Comparison of ENCODE assay signal across 10 cellular contexts in genomic region chr19:29673451-29674371, GRCh38. TPM values are rescaled to one million over a fixed set of nuclear protein-coding genes. Genes with fewer than 3 reads are reported as not detected.
DNase-seq lines count a peak whose midpoint lies in the region; ATAC-seq, FAIRE-seq and TF ChIP-seq lines count a peak whose summit lies in the region.
"Had no signal": no experiment of that assay in that cellular context is flagged by ENCODE, and none has a peak within 500 bp of the region (broad histone marks: within the 10 kb centered on the region; RNA-seq: fewer than 3 reads in every experiment).

No MANE protein-coding gene starts in this region.

- H3K27ac ChIP-seq in CD4-positive, alpha-beta memory T cell (ENCODE audit: low read depth, low read length) = peak overlapping the region; percentile 92
- H3K27ac ChIP-seq in K562 (ENCODE audit: extremely low read depth, low read depth, low read length) (no peak overlapping the region), psoas muscle (peak overlapping the region; percentile 86), smooth muscle cell (ENCODE audit: low read depth) (no peak overlapping the region)

- no peak for TF ChIP-seq RAD21 in K562 (CRISPR knock-in tag; conservative IDR thresholded peaks at IDR 0.05 in 1 of 2, IDR thresholded peaks at IDR 0.05 in 1 of 2)

- in situ Hi-C loops in K562 (cut with MboI) = no loop called here

- TF ChIP-seq EP300 in K562 (IDR thresholded peaks at IDR 0.05; ENCODE audit: low read length) = no peak

- H3K27me3 ChIP-seq in CD4-positive, alpha-beta memory T cell (ENCODE audit: insufficient read depth, low read length) = no peaks in the 10 kb centered on the region
- no peaks in the 10 kb centered on the region for H3K27me3 ChIP-seq in K562 (ENCODE audit: control insufficient read depth in 2 of 2, insufficient read depth in 2 of 2, low read length in 2 of 2)
- no peaks in the 10 kb centered on the region for H3K27me3 ChIP-seq in psoas muscle (ENCODE audit: insufficient read depth in 3 of 3, low read length in 2 of 3)
- no peaks in the 10 kb centered on the region for H3K27me3 ChIP-seq in smooth muscle cell (ENCODE audit: low read depth)

- H3K4me1 ChIP-seq in CD4-positive, alpha-beta memory T cell (ENCODE audit: insufficient read depth, low read length) = peaks cover 99% of the 10 kb centered on the region
- H3K4me1 ChIP-seq in K562 (replicated peaks in 1 of 2; ENCODE audit: control insufficient read depth in 2 of 2, insufficient read depth in 2 of 2, low read length in 2 of 2) (peaks cover 16 to 52% of the 10 kb centered on the region in 2 experiments; a peak in 4 of 5 replicates), psoas muscle (peaks cover 91% of the 10 kb centered on the region), smooth muscle cell (ENCODE audit: low read depth) (no peaks in the 10 kb centered on the region)

- H3K4me1 Mint-ChIP-seq in CD4-positive, alpha-beta memory T cell = peaks cover 54 to 97% (median 78%) of the 10 kb centered on the region in 4 donors

- no TSS peak for BruUV-seq in K562 (replicated peaks; lab: Mats Ljungman, UMichigan)

- H3K9me3 Mint-ChIP-seq in CD4-positive, alpha-beta memory T cell = no peaks in the 10 kb centered on the region
- H3K9me3 Mint-ChIP-seq: neural crest cell had no signal

- FAIRE-seq in K562 (lab: Jason Lieb, UNC) = no peak
- FAIRE-seq in GM19239 (lab: Jason Lieb, UNC) = no peak

- H3K4me2 ChIP-seq in K562 (ENCODE audit: insufficient read depth, low read length) (no peak overlapping the region), smooth muscle cell (no peak overlapping the region)

- 92% methylated on average over 40 of the region's 57 CpGs for WGBS in K562 (ENCODE audit: insufficient coverage, low coverage, missing lambda C conversion rate)
- 74 to 87% (median 85%) methylated on average over 56 to 57 of the region's 57 CpGs for WGBS in psoas muscle, 3 donors
- WGBS in smooth muscle cell (ENCODE audit: low lambda C conversion rate) = 96% methylated on average over 49 of the region's 57 CpGs

- ATAC-seq in HG02852 (IDR thresholded peaks at IDR 0.05; ENCODE audit: unreplicated experiment) (peak; percentile 0), K562 (no peak), psoas muscle (no peak)

- peaks cover 35% of the 10 kb centered on the region for H3K36me3 ChIP-seq in CD4-positive, alpha-beta memory T cell (ENCODE audit: insufficient read depth, low read length)
- H3K36me3 ChIP-seq in K562 (ENCODE audit: control insufficient read depth, insufficient read depth, low read length) (peaks cover 47% of the 10 kb centered on the region; the same call in 2 of the 3 replicates), psoas muscle (ENCODE audit: insufficient read depth in 1 of 2, low read depth in 1 of 2) (peaks cover 12 to 23% of the 10 kb centered on the region in 2 donors), smooth muscle cell (ENCODE audit: low read depth) (no peaks in the 10 kb centered on the region)

- peaks cover 27 to 59% of the 10 kb centered on the region in 2 donors for H3K36me3 Mint-ChIP-seq in CD4-positive, alpha-beta memory T cell

- H3K27ac Mint-ChIP-seq in CD4-positive, alpha-beta memory T cell = peak overlapping the region; percentile 93 to 100 (median 98)

- no peak for TF ChIP-seq POLR2A in K562 (conservative IDR thresholded peaks at IDR 0.05)

- peak overlapping the region; percentile 62 to 96 (median 80) for H3K4me3 Mint-ChIP-seq in CD4-positive, alpha-beta memory T cell
- H3K4me3 Mint-ChIP-seq: neural crest cell had no signal

- CTCF ChIA-PET in CD4-positive, alpha-beta memory T cell (lab: Charles Lee; ENCODE audit: partially characterized antibody) = interaction anchor here (2.5 to 10.6 kb wide), 9 partner anchors 7 to 65 kb away, joined by 15 to 96 read pairs (median 28); partner anchors contain the start of genes C19orf12, PLEKHF1 and POP4
- CTCF ChIA-PET in K562 (lab: Yijun Ruan, JAX; ENCODE audit: low intra/inter-chr PET ratio) = no interaction called here

- no peaks in the 10 kb centered on the region for H3K9me1 ChIP-seq in K562 (ENCODE audit: control insufficient read depth, insufficient read depth, low read length)

- no peaks in the 10 kb centered on the region for H3F3A ChIP-seq in smooth muscle cell (ENCODE audit: low read depth)

- H4K20me1 ChIP-seq in K562 (replicated peaks; ENCODE audit: control insufficient read depth, insufficient read depth, low read length) (0 out of 2 replicates have a peak, but pooled peaks cover 4% of the 10 kb centered on the region), smooth muscle cell (ENCODE audit: low read depth) (peaks cover 24% of the 10 kb centered on the region)

- H3K27me3 Mint-ChIP-seq in CD4-positive, alpha-beta memory T cell = no peaks in the 10 kb centered on the region

- POLR2A ChIA-PET in CD4-positive, alpha-beta memory T cell (lab: Charles Lee; ENCODE audit: partially characterized antibody) = interaction anchor here (0.9 to 5.4 kb wide), 13 partner anchors 8 to 268 kb away, joined by 3 to 105 read pairs (median 16); partner anchors contain the start of genes C19orf12, PLEKHF1, POP4 and URI1
- POLR2A ChIA-PET in K562 (lab: Yijun Ruan, JAX) = interaction anchor here (0.7 to 1.7 kb wide), 3 partner anchors 11 to 489 kb away, joined by 3 to 5 read pairs (median 3); no protein-coding TSS in a partner anchor

- H2AFZ ChIP-seq in K562 (ENCODE audit: low read depth, low read length) = no peak overlapping the region
- no peak overlapping the region for H2AFZ ChIP-seq in smooth muscle cell (ENCODE audit: low read depth)

- H3K79me2 ChIP-seq in K562 (ENCODE audit: control insufficient read depth, insufficient read depth, low read length) (peaks cover 40% of the 10 kb centered on the region), smooth muscle cell (ENCODE audit: low read depth) (peaks cover 3% of the 10 kb centered on the region)

- no peak overlapping the region for H3K9ac ChIP-seq in K562 (ENCODE audit: insufficient read depth in 1 of 2, low read depth in 2 of 2, low read length in 2 of 2)
- H3K9ac ChIP-seq in smooth muscle cell (ENCODE audit: low read depth) = no peak overlapping the region

- intact Hi-C loops in CD4-positive, alpha-beta memory T cell (cut with micrococcal nuclease) = loop anchor here (1.0 kb wide), 1 partner anchor 8 kb away; the partner anchor contains the start of gene PLEKHF1
- intact Hi-C loops in K562 (cut with micrococcal nuclease) = no loop called here
- intact Hi-C loops in psoas muscle (cut with DNase I) = no loop called here

- DNase-seq in CD4-positive, alpha-beta memory T cell = peak in 1 of 5 donors; percentile 52
- DNase-seq in K562 (ENCODE audit: extremely low read depth in 1 of 4, low spot score in 3 of 4) = no peak
- DNase-seq in psoas muscle = peak in 1 of 2 donors; percentile 67
- DNase-seq in stimulated activated CD4-positive, alpha-beta T cell treated with anti-CD3 and anti-CD28 coated beads, Interleukin-1b, Interleukin-23, amount 100 ng/mL, for 48 hours = no peak
- DNase-seq in GM19239 (ENCODE audit: insufficient read length, low spot score) = no peak
- DNase-seq in NCI-H187 treated with DMSO at 0.1 percent for 48 hours (lab: John Stamatoyannopoulos, UW) = no peak
- DNase-seq in smooth muscle cell (lab: John Stamatoyannopoulos, UW; ENCODE audit: unreplicated experiment) = no peak
- DNase-seq: NCI-H2081 treated with DMSO at 0.1 percent for 48 hours had no signal

- no peaks in the 10 kb centered on the region for H3K9me3 ChIP-seq in CD4-positive, alpha-beta memory T cell (ENCODE audit: control insufficient read depth in 1 of 2, low read length in 2 of 2)
- no peaks in the 10 kb centered on the region for H3K9me3 ChIP-seq in K562 (replicated peaks; ENCODE audit: control insufficient read depth, insufficient read depth, low read depth, low read length)
- H3K9me3 ChIP-seq in psoas muscle = no peaks in the 10 kb centered on the region
- H3K9me3 ChIP-seq in smooth muscle cell (replicated peaks; ENCODE audit: low read depth) = no peaks in the 10 kb centered on the region

- TF ChIP-seq CTCF in K562 (IDR thresholded peaks at IDR 0.05 in 2 of 3, conservative IDR thresholded peaks at IDR 0.05 in 1 of 3; ENCODE audit: insufficient read depth in 2 of 3, low read depth in 1 of 3, low read length in 3 of 3) (no peak), psoas muscle (IDR thresholded peaks at IDR 0.05) (no peak), smooth muscle cell (IDR thresholded peaks at IDR 0.05; ENCODE audit: borderline replicate concordance, insufficient read depth, poor library complexity, severe bottlenecking) (no peak)

- H3K4me3 ChIP-seq in CD4-positive, alpha-beta memory T cell (ENCODE audit: low read length in 2 of 2) = peak overlapping the region; percentile 46 to 55
- no peak overlapping the region for H3K4me3 ChIP-seq in K562
- H3K4me3 ChIP-seq in psoas muscle = no peak overlapping the region
- H3K4me3 ChIP-seq in smooth muscle cell = no peak overlapping the region

RNA-seq across cellular contexts. Expression of gene PLEKHF1, which starts 8.4 kb away (rescaled TPM):
- total RNA-seq in CD4-positive, alpha-beta memory T cell = 10 to 100 TPM; 31.2 to 32.4 TPM
- polyA plus RNA-seq in CD4-positive, alpha-beta memory T cell = 10 to 100 TPM; 15.3 to 36.0 TPM
- total RNA-seq in K562 (2011; cell fraction: chromatin; rRNA removed; ENCODE audit: low replicate concordance) = 3.5 and 12.3 TPM in 2 replicates
- total RNA-seq in K562 (2011; cell fraction: nucleolus; rRNA removed) = 17.3 and 17.5 TPM in 2 replicates
- total RNA-seq in K562 (2011; cell fraction: nucleoplasm; rRNA removed) = 7.9 and 9.0 TPM in 2 replicates
- total RNA-seq in K562 (2014; rRNA removed) (13.4 and 18.5 TPM in 2 replicates), K562 (2014; rRNA removed; fragmentation: Illumina TruSeq; extraction: Trizol) (1.2 TPM in 2 replicates), K562 (2015; rRNA removed; fragmentation: Illumina TruSeq; extraction: Trizol) (5.0 and 5.6 TPM in 2 replicates), K562 (2021) (12.7 and 15.1 TPM in 2 replicates), psoas muscle (100 to 1,000 TPM in 1 of 4 donors, 10 to 100 TPM in 2, 1 to 10 TPM in 1; 5.1 to 119 (median 44.0) TPM), smooth muscle cell (2.2 and 2.3 TPM in 2 replicates)
- polyA plus RNA-seq in K562 (2011; rRNA removed) (2.9 and 5.2 TPM in 2 replicates), K562 (2014; fragmentation: Illumina TruSeq; extraction: Trizol) (2.3 and 4.6 TPM in 2 replicates), K562 (2014; fragmentation: Nextera tagmentation; extraction: Ambion mirVana) (under 1 TPM in 1 of 2 experiments, not detected in 1; 0.07 TPM), K562 (2014; rRNA removed) (11.0 and 12.0 TPM in 2 replicates), psoas muscle (10 to 100 TPM; 60.2 to 77.0 (median 73.8) TPM), smooth muscle cell (4.0 and 6.9 TPM in 2 replicates)
- 6.8 and 18.1 TPM in 2 replicates for polyA plus RNA-seq in K562 (2011; cell fraction: cytosol; rRNA removed)
- polyA plus RNA-seq in K562 (2011; cell fraction: nucleus; rRNA removed) = 5.6 and 9.4 TPM in 2 replicates
- polyA plus RNA-seq in K562 (2012) = 9.9 and 29.3 TPM in 2 replicates
- polyA minus RNA-seq in K562 (2011; rRNA and poly(A)+ RNA removed) = 1.9 and 2.0 TPM in 2 replicates
- 5.2 and 6.2 TPM in 2 replicates for polyA minus RNA-seq in K562 (2011; cell fraction: cytosol; rRNA and poly(A)+ RNA removed)
- 6.5 and 7.6 TPM in 2 replicates for polyA minus RNA-seq in K562 (2011; cell fraction: nucleus; rRNA and poly(A)+ RNA removed)

RNA-seq across cellular contexts. Expression of gene C19orf12, which starts 41.4 kb away (rescaled TPM):
- 10 to 100 TPM; 29.3 to 30.1 TPM for total RNA-seq in CD4-positive, alpha-beta memory T cell
- polyA plus RNA-seq in CD4-positive, alpha-beta memory T cell = 10 to 100 TPM; 22.7 to 23.6 TPM
- 15.4 and 23.3 TPM in 2 replicates for total RNA-seq in K562 (2011; cell fraction: chromatin; rRNA removed; ENCODE audit: low replicate concordance)
- 12.6 and 12.8 TPM in 2 replicates for total RNA-seq in K562 (2011; cell fraction: nucleolus; rRNA removed)
- total RNA-seq in K562 (2011; cell fraction: nucleoplasm; rRNA removed) = 14.1 and 15.2 TPM in 2 replicates
- total RNA-seq in K562 (2014; rRNA removed) (10.2 and 13.1 TPM in 2 replicates), K562 (2014; rRNA removed; fragmentation: Illumina TruSeq; extraction: Trizol) (6.8 TPM in 2 replicates), K562 (2015; rRNA removed; fragmentation: Illumina TruSeq; extraction: Trizol) (10.1 and 11.3 TPM in 2 replicates), K562 (2021) (11.7 and 14.5 TPM in 2 replicates), psoas muscle (10 to 100 TPM; 37.5 to 93.3 (median 55.6) TPM), smooth muscle cell (22.7 and 29.7 TPM in 2 replicates)
- polyA plus RNA-seq in K562 (2011; rRNA removed) (10.3 and 12.9 TPM in 2 replicates), K562 (2014; fragmentation: Illumina TruSeq; extraction: Trizol) (9.8 and 11.4 TPM in 2 replicates), K562 (2014; fragmentation: Nextera tagmentation; extraction: Ambion mirVana) (1 to 10 TPM; 1.9 to 2.8 TPM), K562 (2014; rRNA removed) (13.1 and 16.5 TPM in 2 replicates), psoas muscle (100 to 1,000 TPM in 1 of 3 donors, 10 to 100 TPM in 2; 46.8 to 142 (median 68.4) TPM), smooth muscle cell (30.0 TPM in 2 replicates)
- polyA plus RNA-seq in K562 (2011; cell fraction: cytosol; rRNA removed) = 9.3 and 14.0 TPM in 2 replicates
- polyA plus RNA-seq in K562 (2011; cell fraction: nucleus; rRNA removed) = 11.9 and 16.5 TPM in 2 replicates
- 11.1 and 15.6 TPM in 2 replicates for polyA plus RNA-seq in K562 (2012)
- polyA minus RNA-seq in K562 (2011; rRNA and poly(A)+ RNA removed) = 3.7 and 4.0 TPM in 2 replicates
- 2.9 and 4.1 TPM in 2 replicates for polyA minus RNA-seq in K562 (2011; cell fraction: cytosol; rRNA and poly(A)+ RNA removed)
- 3.2 and 3.6 TPM in 2 replicates for polyA minus RNA-seq in K562 (2011; cell fraction: nucleus; rRNA and poly(A)+ RNA removed)

Comparison
In these comparisons a context has a peak if more than half of its experiments do, and no peak if none do; other contexts are left out.
1. H3K27ac ChIP-seq: peak in CD4-positive, alpha-beta memory T cell (single experiment) and psoas muscle (single experiment); none in K562 (single experiment) and smooth muscle cell (single experiment).
2. H3K4me3 ChIP-seq: peak in CD4-positive, alpha-beta memory T cell (2 of 2); none in K562 (single experiment), psoas muscle (single experiment) and smooth muscle cell (single experiment).